In the genomic region with DNA sequence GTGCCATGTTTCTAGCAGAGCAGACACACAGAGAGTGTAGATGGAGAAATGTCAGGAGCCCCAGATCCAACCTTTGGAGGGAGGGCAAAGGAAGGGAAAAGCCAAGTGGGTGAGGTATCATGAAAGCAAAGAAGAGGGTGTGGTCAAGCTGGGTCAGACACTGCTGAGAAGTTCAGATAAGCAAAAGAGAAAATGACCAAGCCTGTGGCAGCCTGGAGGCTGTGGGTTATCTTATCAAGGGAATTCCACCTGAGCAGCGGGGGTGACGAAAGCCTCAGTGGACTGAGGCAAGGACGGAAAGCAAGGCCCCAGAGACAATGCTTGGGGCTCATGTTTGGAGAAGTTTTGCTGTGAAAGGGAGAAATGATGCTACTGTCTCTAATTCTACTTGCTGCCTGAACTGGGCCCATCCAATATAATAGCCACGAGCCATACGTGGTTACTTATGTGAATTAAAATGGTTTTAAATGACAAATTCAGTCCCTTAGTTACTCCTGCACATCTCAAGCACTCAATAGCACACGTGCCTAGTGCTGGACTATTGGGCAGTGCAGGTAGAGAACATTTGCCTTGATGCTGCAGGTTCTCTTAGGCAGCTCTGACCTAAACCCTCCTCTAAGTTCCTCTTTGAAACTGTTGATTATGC, we compare ENCODE assay signal across 1 cellular context.
TF ChIP-seq lines count a peak whose summit lies in the region.

No MANE protein-coding gene starts in this region.

TF ChIP-seq in K562, 482 proteins besides CTCF, POLR2A, EP300 and RAD21 (continued from another document and continues in another):
- TF ChIP-seq PRDM10 (IDR thresholded peaks at IDR 0.05; ENCODE audit: partially characterized antibody): peak; percentile 83
- no peak for TF ChIP-seq ELF1 (tag; IDR thresholded peaks at IDR 0.05)
- peak; percentile 93 for TF ChIP-seq SMAD1 (IDR thresholded peaks at IDR 0.05; ENCODE audit: low read depth, low read length, partially characterized antibody)
- TF ChIP-seq POLR2AphosphoS5 (IDR thresholded peaks at IDR 0.05; ENCODE audit: control insufficient read depth, insufficient read depth, low read depth, low read length): peak; percentile 99
- peak; percentile 84; the same call in 1 of the 2 replicates for TF ChIP-seq ARID3A (IDR thresholded peaks at IDR 0.05; ENCODE audit: borderline replicate concordance, low read depth, low read length)
- TF ChIP-seq RAD51 (IDR thresholded peaks at IDR 0.05; ENCODE audit: borderline replicate concordance, low read depth): peak; percentile 58
- no peak for TF ChIP-seq ZNF57 (CRISPR knock-in tag; IDR thresholded peaks at IDR 0.05)
- TF ChIP-seq, protein P1, sequence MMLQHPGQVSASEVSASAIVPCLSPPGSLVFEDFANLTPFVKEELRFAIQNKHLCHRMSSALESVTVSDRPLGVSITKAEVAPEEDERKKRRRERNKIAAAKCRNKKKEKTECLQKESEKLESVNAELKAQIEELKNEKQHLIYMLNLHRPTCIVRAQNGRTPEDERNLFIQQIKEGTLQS (IDR thresholded peaks at IDR 0.05): peak; percentile 98
- TF ChIP-seq, protein P1 (CRISPR knock-in tag; conservative IDR thresholded peaks at IDR 0.05): peak; percentile 96
- no peak for TF ChIP-seq ZKSCAN3 (CRISPR knock-in tag; IDR thresholded peaks at IDR 0.05)
- TF ChIP-seq FOXJ2 (tag; IDR thresholded peaks at IDR 0.05): peak; percentile 83
- TF ChIP-seq SMAD4 (CRISPR knock-in tag; conservative IDR thresholded peaks at IDR 0.05): peak; percentile 99
- no peak for TF ChIP-seq RHOXF2B (CRISPR knock-in tag; conservative IDR thresholded peaks at IDR 0.05)
- TF ChIP-seq RB1 (IDR thresholded peaks at IDR 0.05; ENCODE audit: low read depth): peak; percentile 67; the same call in 1 of the 2 replicates
- TF ChIP-seq PHB2 (IDR thresholded peaks at IDR 0.05; ENCODE audit: low read depth): peak; percentile 98
- peak; percentile 100 for TF ChIP-seq TCF3 (CRISPR knock-in tag; IDR thresholded peaks at IDR 0.05)
- TF ChIP-seq CHCHD3 (CRISPR knock-in tag; IDR thresholded peaks at IDR 0.05): no peak
- TF ChIP-seq TCF7L2 (IDR thresholded peaks at IDR 0.05; ENCODE audit: low read depth, low read length): no peak
- TF ChIP-seq ZNF75A (CRISPR knock-in tag; IDR thresholded peaks at IDR 0.05): no peak
- TF ChIP-seq, protein P2, sequence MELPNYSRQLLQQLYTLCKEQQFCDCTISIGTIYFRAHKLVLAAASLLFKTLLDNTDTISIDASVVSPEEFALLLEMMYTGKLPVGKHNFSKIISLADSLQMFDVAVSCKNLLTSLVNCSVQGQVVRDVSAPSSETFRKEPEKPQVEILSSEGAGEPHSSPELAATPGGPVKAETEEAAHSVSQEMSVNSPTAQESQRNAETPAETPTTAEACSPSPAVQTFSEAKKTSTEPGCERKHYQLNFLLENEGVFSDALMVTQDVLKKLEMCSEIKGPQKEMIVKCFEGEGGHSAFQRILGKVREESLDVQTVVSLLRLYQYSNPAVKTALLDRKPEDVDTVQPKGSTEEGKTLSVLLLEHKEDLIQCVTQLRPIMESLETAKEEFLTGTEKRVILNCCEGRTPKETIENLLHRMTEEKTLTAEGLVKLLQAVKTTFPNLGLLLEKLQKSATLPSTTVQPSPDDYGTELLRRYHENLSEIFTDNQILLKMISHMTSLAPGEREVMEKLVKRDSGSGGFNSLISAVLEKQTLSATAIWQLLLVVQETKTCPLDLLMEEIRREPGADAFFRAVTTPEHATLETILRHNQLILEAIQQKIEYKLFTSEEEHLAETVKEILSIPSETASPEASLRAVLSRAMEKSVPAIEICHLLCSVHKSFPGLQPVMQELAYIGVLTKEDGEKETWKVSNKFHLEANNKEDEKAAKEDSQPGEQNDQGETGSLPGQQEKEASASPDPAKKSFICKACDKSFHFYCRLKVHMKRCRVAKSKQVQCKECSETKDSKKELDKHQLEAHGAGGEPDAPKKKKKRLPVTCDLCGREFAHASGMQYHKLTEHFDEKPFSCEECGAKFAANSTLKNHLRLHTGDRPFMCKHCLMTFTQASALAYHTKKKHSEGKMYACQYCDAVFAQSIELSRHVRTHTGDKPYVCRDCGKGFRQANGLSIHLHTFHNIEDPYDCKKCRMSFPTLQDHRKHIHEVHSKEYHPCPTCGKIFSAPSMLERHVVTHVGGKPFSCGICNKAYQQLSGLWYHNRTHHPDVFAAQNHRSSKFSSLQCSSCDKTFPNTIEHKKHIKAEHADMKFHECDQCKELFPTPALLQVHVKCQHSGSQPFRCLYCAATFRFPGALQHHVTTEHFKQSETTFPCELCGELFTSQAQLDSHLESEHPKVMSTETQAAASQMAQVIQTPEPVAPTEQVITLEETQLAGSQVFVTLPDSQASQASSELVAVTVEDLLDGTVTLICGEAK (IDR thresholded peaks at IDR 0.05): peak; percentile 27; the same call in 1 of the 2 replicates
- TF ChIP-seq, protein P2 (CRISPR knock-in tag; IDR thresholded peaks at IDR 0.05): no peak
- no peak; the same call in 1 of the 2 replicates for TF ChIP-seq ZNF76 (CRISPR knock-in tag; IDR thresholded peaks at IDR 0.05; ENCODE audit: borderline replicate concordance)
- no peak for TF ChIP-seq MECOM (CRISPR knock-in tag; IDR thresholded peaks at IDR 0.05)
- TF ChIP-seq U2AF2 (optimal IDR thresholded peaks at IDR 0.05; ENCODE audit: low read depth, low read length): no peak
- peak in 1 of 2 experiments; percentile 63; a peak in 2 of 4 replicates for TF ChIP-seq NONO (IDR thresholded peaks at IDR 0.05; ENCODE audit: low read depth in 2 of 2, low read length in 1 of 2)
- TF ChIP-seq SLC30A9 (CRISPR knock-in tag; IDR thresholded peaks at IDR 0.05): no peak
- no peak for TF ChIP-seq POLR2H (tag; IDR thresholded peaks at IDR 0.05; ENCODE audit: low read depth)
- 0 out of 2 replicates have a peak, but pooled peaks have one; percentile 11 for TF ChIP-seq ZNF696 (CRISPR knock-in tag; conservative IDR thresholded peaks at IDR 0.05)
- no peak; the same call in 1 of the 2 replicates for TF ChIP-seq GABPA (tag; conservative IDR thresholded peaks at IDR 0.05; ENCODE audit: low read depth)
- TF ChIP-seq, protein P3, sequence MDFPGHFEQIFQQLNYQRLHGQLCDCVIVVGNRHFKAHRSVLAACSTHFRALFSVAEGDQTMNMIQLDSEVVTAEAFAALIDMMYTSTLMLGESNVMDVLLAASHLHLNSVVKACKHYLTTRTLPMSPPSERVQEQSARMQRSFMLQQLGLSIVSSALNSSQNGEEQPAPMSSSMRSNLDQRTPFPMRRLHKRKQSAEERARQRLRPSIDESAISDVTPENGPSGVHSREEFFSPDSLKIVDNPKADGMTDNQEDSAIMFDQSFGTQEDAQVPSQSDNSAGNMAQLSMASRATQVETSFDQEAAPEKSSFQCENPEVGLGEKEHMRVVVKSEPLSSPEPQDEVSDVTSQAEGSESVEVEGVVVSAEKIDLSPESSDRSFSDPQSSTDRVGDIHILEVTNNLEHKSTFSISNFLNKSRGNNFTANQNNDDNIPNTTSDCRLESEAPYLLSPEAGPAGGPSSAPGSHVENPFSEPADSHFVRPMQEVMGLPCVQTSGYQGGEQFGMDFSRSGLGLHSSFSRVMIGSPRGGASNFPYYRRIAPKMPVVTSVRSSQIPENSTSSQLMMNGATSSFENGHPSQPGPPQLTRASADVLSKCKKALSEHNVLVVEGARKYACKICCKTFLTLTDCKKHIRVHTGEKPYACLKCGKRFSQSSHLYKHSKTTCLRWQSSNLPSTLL (IDR thresholded peaks at IDR 0.05): no peak
- peak; percentile 90; the same call in 1 of the 2 replicates for TF ChIP-seq ESRRA (IDR thresholded peaks at IDR 0.05; ENCODE audit: borderline replicate concordance, low read depth)
- TF ChIP-seq ZNF583 (CRISPR knock-in tag; IDR thresholded peaks at IDR 0.05): 0 out of 2 replicates have a peak, but pooled peaks have one; percentile 29
- 0 out of 2 replicates have a peak, but pooled peaks have one; percentile 7 for TF ChIP-seq KLF6 (CRISPR knock-in tag; IDR thresholded peaks at IDR 0.05; ENCODE audit: borderline replicate concordance)
- peak; percentile 96 for TF ChIP-seq ATF7 (IDR thresholded peaks at IDR 0.05)
- TF ChIP-seq PHF8 (IDR thresholded peaks at IDR 0.05; ENCODE audit: borderline replicate concordance, low read length): no peak
- TF ChIP-seq, protein P4, sequence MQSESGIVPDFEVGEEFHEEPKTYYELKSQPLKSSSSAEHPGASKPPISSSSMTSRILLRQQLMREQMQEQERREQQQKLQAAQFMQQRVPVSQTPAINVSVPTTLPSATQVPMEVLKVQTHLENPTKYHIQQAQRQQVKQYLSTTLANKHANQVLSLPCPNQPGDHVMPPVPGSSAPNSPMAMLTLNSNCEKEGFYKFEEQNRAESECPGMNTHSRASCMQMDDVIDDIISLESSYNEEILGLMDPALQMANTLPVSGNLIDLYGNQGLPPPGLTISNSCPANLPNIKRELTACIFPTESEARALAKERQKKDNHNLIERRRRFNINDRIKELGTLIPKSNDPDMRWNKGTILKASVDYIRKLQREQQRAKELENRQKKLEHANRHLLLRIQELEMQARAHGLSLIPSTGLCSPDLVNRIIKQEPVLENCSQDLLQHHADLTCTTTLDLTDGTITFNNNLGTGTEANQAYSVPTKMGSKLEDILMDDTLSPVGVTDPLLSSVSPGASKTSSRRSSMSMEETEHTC (IDR thresholded peaks at IDR 0.05): peak; percentile 71; the same call in 1 of the 2 replicates
- TF ChIP-seq ZNF444 (CRISPR knock-in tag; IDR thresholded peaks at IDR 0.05): 0 out of 2 replicates have a peak, but pooled peaks have one; percentile 16
- TF ChIP-seq GATA2 (CRISPR knock-in tag; IDR thresholded peaks at IDR 0.05): peak; percentile 98
